Comparison of ENCODE assay signal across 8 cellular contexts in genomic region chr9:129497064-129497836, GRCh38.
A peak's percentile ranks its signal among the peaks of the same experiment; 100 is the strongest.
DNase-seq lines count a peak whose midpoint lies in the region; ATAC-seq and TF ChIP-seq lines count a peak whose summit lies in the region.

No MANE protein-coding gene starts in this region.

- no peak for TF ChIP-seq CTCF in AG04449 (IDR thresholded peaks at IDR 0.05; ENCODE audit: insufficient read depth, low read length, missing control alignments)
- TF ChIP-seq CTCF in HFF-Myc (IDR thresholded peaks at IDR 0.05; ENCODE audit: low read depth, low read length, missing control alignments): no peak

- peak overlapping the region; percentile 78 for H3K9ac ChIP-seq in rectal smooth muscle tissue (ENCODE audit: low read length)

- POLR2A ChIA-PET in AG04449 (lab: Yijun Ruan, JAX): interaction anchor here (0.6 to 10.9 kb wide), 31 partner anchors 8 to 357 kb away, joined by 3 to 170 read pairs (median 5); partner anchors contain the start of genes C9orf50, IER5L and NTMT1

- H3K36me3 ChIP-seq in rectal smooth muscle tissue (ENCODE audit: control insufficient read depth, insufficient read depth, low read length): no peaks in the 10 kb centered on the region

- H3K4me1 Mint-ChIP-seq in activated naive CD8-positive, alpha-beta T cell treated with anti-CD3 and anti-CD28 coated beads for 36 hours: peaks cover 21% of the 10 kb centered on the region

- CTCF ChIA-PET in AG04449 (lab: Yijun Ruan, JAX): interaction anchor here (0.6 to 3.8 kb wide), 9 partner anchors 72 to 366 kb away, joined by 3 to 28 read pairs (median 4); no protein-coding TSS in a partner anchor

- H3K27me3 Mint-ChIP-seq in activated naive CD8-positive, alpha-beta T cell treated with anti-CD3 and anti-CD28 coated beads for 36 hours: no peaks in the 10 kb centered on the region

- peak overlapping the region; percentile 76 for H3K27ac Mint-ChIP-seq in activated naive CD8-positive, alpha-beta T cell treated with anti-CD3 and anti-CD28 coated beads for 36 hours

- ATAC-seq in GM21576 (IDR thresholded peaks at IDR 0.05; ENCODE audit: unreplicated experiment): no peak
- no peak for ATAC-seq in GM18867 (IDR thresholded peaks at IDR 0.05; ENCODE audit: unreplicated experiment)
- no peak for ATAC-seq in GM21390 (IDR thresholded peaks at IDR 0.05; ENCODE audit: unreplicated experiment)

- DNase-seq in AG04449 (ENCODE audit: low read depth, low spot score): no peak
- DNase-seq in HFF-Myc (ENCODE audit: extremely low read depth, low read depth): no peak
- DNase-seq in activated naive CD8-positive, alpha-beta T cell treated with anti-CD3 and anti-CD28 coated beads for 36 hours: no peak
- DNase-seq in hepatic stellate cell (ENCODE audit: low spot score): peak; percentile 75

- H3K36me3 Mint-ChIP-seq in activated naive CD8-positive, alpha-beta T cell treated with anti-CD3 and anti-CD28 coated beads for 36 hours: peaks cover 12% of the 10 kb centered on the region

- peaks cover 44% of the 10 kb centered on the region for H3K4me1 ChIP-seq in rectal smooth muscle tissue (ENCODE audit: control insufficient read depth, insufficient read depth, low read length)

- H3K4me3 Mint-ChIP-seq in activated naive CD8-positive, alpha-beta T cell treated with anti-CD3 and anti-CD28 coated beads for 36 hours: peak overlapping the region; percentile 83

- no peaks in the 10 kb centered on the region for H3K9me3 Mint-ChIP-seq in activated naive CD8-positive, alpha-beta T cell treated with anti-CD3 and anti-CD28 coated beads for 36 hours

- no peaks in the 10 kb centered on the region for H3K27me3 ChIP-seq in rectal smooth muscle tissue (ENCODE audit: control insufficient read depth, insufficient read depth, low read length)

- peak overlapping the region; percentile 98 for H3K27ac ChIP-seq in rectal smooth muscle tissue (ENCODE audit: low read depth, low read length)

- H3K4me3 ChIP-seq in AG04449 (ENCODE audit: low read depth, low read length) (peak overlapping the region; percentile 78), HFF-Myc (replicated peaks; ENCODE audit: low read depth, low read length) (peak overlapping the region; percentile 49), rectal smooth muscle tissue (ENCODE audit: low read length) (peak overlapping the region; percentile 67)
